In the genomic region with DNA sequence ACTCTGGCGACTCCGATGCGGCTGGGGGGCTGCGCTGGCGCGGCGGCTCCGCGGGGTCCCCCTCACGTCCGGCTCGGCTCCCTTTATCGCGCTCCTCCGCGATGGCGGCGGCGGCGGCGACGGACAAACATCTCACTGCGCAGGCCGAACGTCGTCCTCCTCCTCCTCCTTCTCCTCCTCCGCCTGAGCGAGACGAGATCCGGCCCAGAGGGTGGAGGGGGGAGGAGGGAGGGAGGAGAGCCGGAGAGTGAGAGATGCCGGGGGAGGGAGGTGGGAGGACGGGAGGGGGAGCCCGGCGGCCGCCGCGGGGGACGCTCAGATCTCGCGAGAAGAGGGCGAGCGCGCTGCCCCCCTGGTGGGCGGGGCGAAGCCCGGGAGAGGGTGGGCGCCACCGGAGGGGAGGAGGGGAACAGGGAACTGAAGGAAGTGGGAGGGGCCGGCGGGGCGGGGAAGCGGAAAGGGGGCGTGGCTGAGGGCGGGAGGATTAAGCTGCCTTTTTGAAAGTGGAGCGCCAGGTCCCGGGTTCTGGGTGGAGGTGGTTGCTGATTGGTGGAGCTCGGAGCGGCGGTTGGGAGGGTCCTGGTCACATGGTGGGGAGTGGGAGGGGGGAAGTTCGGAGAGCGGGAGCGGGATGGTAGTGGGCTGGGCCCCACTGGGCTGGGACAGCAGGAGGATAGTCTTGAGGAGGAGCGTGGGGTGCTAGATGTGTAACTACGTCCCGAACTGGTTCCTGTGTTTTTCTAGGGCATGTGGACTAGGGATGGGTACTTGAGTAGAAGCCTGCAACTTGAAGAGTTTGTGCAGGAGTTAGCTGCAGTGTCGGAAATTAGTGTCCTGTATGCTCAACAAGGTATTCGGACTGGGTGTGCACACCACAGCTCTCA, we compare ENCODE assay signal across 1 cellular context.
TF ChIP-seq lines count a peak whose summit lies in the region.

A gene (minus strand): TSS at position 159 of the 884 bp plus-strand sequence. CDS start 354 bp downstream, outside the sequence.

TF ChIP-seq in A549, 52 proteins besides CTCF, POLR2A, EP300 and RAD21 (continued from another document):
- TF ChIP-seq, protein P1, sequence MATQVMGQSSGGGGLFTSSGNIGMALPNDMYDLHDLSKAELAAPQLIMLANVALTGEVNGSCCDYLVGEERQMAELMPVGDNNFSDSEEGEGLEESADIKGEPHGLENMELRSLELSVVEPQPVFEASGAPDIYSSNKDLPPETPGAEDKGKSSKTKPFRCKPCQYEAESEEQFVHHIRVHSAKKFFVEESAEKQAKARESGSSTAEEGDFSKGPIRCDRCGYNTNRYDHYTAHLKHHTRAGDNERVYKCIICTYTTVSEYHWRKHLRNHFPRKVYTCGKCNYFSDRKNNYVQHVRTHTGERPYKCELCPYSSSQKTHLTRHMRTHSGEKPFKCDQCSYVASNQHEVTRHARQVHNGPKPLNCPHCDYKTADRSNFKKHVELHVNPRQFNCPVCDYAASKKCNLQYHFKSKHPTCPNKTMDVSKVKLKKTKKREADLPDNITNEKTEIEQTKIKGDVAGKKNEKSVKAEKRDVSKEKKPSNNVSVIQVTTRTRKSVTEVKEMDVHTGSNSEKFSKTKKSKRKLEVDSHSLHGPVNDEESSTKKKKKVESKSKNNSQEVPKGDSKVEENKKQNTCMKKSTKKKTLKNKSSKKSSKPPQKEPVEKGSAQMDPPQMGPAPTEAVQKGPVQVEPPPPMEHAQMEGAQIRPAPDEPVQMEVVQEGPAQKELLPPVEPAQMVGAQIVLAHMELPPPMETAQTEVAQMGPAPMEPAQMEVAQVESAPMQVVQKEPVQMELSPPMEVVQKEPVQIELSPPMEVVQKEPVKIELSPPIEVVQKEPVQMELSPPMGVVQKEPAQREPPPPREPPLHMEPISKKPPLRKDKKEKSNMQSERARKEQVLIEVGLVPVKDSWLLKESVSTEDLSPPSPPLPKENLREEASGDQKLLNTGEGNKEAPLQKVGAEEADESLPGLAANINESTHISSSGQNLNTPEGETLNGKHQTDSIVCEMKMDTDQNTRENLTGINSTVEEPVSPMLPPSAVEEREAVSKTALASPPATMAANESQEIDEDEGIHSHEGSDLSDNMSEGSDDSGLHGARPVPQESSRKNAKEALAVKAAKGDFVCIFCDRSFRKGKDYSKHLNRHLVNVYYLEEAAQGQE (IDR thresholded peaks at IDR 0.05), result peak; percentile 97
- TF ChIP-seq CHD2 (IDR thresholded peaks at IDR 0.05; ENCODE audit: low read length, partially characterized antibody) (peak; percentile 96), FOSB (CRISPR knock-in tag; IDR thresholded peaks at IDR 0.05) (no peak)
- TF ChIP-seq, protein P2, sequence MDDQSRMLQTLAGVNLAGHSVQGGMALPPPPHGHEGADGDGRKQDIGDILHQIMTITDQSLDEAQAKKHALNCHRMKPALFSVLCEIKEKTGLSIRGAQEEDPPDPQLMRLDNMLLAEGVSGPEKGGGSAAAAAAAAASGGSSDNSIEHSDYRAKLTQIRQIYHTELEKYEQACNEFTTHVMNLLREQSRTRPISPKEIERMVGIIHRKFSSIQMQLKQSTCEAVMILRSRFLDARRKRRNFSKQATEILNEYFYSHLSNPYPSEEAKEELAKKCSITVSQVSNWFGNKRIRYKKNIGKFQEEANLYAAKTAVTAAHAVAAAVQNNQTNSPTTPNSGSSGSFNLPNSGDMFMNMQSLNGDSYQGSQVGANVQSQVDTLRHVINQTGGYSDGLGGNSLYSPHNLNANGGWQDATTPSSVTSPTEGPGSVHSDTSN (IDR thresholded peaks at IDR 0.05), result peak; percentile 16; the same call in 1 of the 2 replicates
- TF ChIP-seq, protein P3, sequence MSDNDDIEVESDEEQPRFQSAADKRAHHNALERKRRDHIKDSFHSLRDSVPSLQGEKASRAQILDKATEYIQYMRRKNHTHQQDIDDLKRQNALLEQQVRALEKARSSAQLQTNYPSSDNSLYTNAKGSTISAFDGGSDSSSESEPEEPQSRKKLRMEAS (IDR thresholded peaks at IDR 0.05), result peak; percentile 58
TF ChIP-seq in A549: peak in this region for 11.
